ENCODE assay signal across 8 cellular contexts in genomic region chr7:47792521-47793121, GRCh38.
DNase-seq lines count a peak whose midpoint lies in the region; ATAC-seq and TF ChIP-seq lines count a peak whose summit lies in the region.

No MANE protein-coding gene starts in this region.

- H3K27me3 Mint-ChIP-seq in progenitor cell of endocrine pancreas, result no peaks in the 10 kb centered on the region
- H3K27me3 Mint-ChIP-seq in effector memory CD8-positive, alpha-beta T cell, result peaks cover 18 to 36% of the 10 kb centered on the region in 2 donors
- no peaks in the 10 kb centered on the region for H3K27me3 Mint-ChIP-seq in stimulated activated naive B cell treated with anti-CD40 and anti-IgM and Interleukin-4, amounts not matched to agents 10 μg/mL and 1 μg/mL and 100 μg/mL, for 72 hours

- H3K4me3 ChIP-seq in HCT116 (replicated peaks in 1 of 2; ENCODE audit: low read depth in 1 of 2, low read length in 2 of 2) (no peak overlapping the region), PC-3 (ENCODE audit: low read length) (no peak overlapping the region), epithelial cell of proximal tubule (ENCODE audit: low read depth, low read length) (no peak overlapping the region)

- H3K36me3 ChIP-seq in HCT116 (ENCODE audit: control insufficient read depth in 1 of 2, insufficient read depth in 2 of 2, low read length in 2 of 2) (no peaks in the 10 kb centered on the region), PC-3 (ENCODE audit: low read depth, low read length) (no peaks in the 10 kb centered on the region)

- TF ChIP-seq POLR2A in HCT116 (IDR thresholded peaks at IDR 0.05; ENCODE audit: borderline replicate concordance, extremely low read depth, insufficient read depth, insufficient read length), result no peak

- peak; percentile 29 for DNase-seq in HCT116 (ENCODE audit: low read depth, low spot score)
- peak; percentile 60 for DNase-seq in PC-3
- no peak for DNase-seq in epithelial cell of proximal tubule (ENCODE audit: low read depth)
- no peak for DNase-seq in progenitor cell of endocrine pancreas (ENCODE audit: low spot score, unreplicated experiment)
- DNase-seq in effector memory CD8-positive, alpha-beta T cell, result no peak
- DNase-seq in HK-2 (ENCODE audit: unreplicated experiment), result no peak
- DNase-seq in stimulated activated naive B cell treated with anti-CD40 and anti-IgM and Interleukin-4, amounts not matched to agents 10 μg/mL and 1 μg/mL and 100 μg/mL, for 72 hours, result no peak

- H4K20me1 ChIP-seq in HCT116 (ENCODE audit: insufficient read depth) (no peaks in the 10 kb centered on the region), PC-3 (ENCODE audit: low read length) (no peaks in the 10 kb centered on the region)

- BruUV-seq in HCT116 (replicated peaks; lab: Mats Ljungman, UMichigan), result no TSS peak
- no TSS peak for BruUV-seq in PC-3 (replicated peaks; lab: Mats Ljungman, UMichigan)

- no peak overlapping the region for H3K4me2 ChIP-seq in HCT116 (ENCODE audit: low read length)
- no peak overlapping the region for H3K4me2 ChIP-seq in PC-3 (ENCODE audit: low read length)

- RAD21 ChIA-PET in HCT116 (lab: Charles Lee; ENCODE audit: low non-redundant PET in 1 of 2, low total read pairs in 2 of 2, uncharacterized antibody in 2 of 2, unreplicated experiment in 2 of 2), result no interaction called here

- peak overlapping the region; percentile 42 for H2AFZ ChIP-seq in HCT116 (ENCODE audit: low read depth, low read length, poor library complexity, severe bottlenecking)
- no peak overlapping the region for H2AFZ ChIP-seq in PC-3 (ENCODE audit: low read length)

- peak; percentile 64 to 71 (median 65) for TF ChIP-seq CTCF in HCT116 (IDR thresholded peaks at IDR 0.05 in 2 of 3, conservative IDR thresholded peaks at IDR 0.05 in 1 of 3; ENCODE audit: borderline replicate concordance in 1 of 3, insufficient read depth in 1 of 3, low read depth in 2 of 3, low read length in 2 of 3)
- peak; percentile 84 for TF ChIP-seq CTCF in PC-3 (conservative IDR thresholded peaks at IDR 0.05; ENCODE audit: low read depth, low read length)
- TF ChIP-seq CTCF in epithelial cell of proximal tubule (conservative IDR thresholded peaks at IDR 0.05; ENCODE audit: low read depth, low read length), result peak; percentile 77
- peak; percentile 30 for TF ChIP-seq CTCF in progenitor cell of endocrine pancreas (IDR thresholded peaks at IDR 0.05; ENCODE audit: unreplicated experiment)

- no peaks in the 10 kb centered on the region for H3K9me3 ChIP-seq in HCT116 (ENCODE audit: control insufficient read depth in 1 of 2, insufficient read depth in 1 of 2, low read depth in 1 of 2, low read length in 2 of 2)
- H3K9me3 ChIP-seq in PC-3 (ENCODE audit: low read length), result no peaks in the 10 kb centered on the region

- CTCF ChIA-PET in HCT116 (lab: Charles Lee) (interaction anchor here (1.1 kb wide), 1 partner anchor 359 kb away, joined by 4 read pairs; no protein-coding TSS in a partner anchor), PC-3 (lab: Charles Lee) (interaction anchor here (0.5 to 0.6 kb wide), 3 partner anchors 31 to 268 kb away, joined by 3 to 6 read pairs (median 3); no protein-coding TSS in a partner anchor)

- H3K9ac ChIP-seq in HCT116 (ENCODE audit: low read length) (no peak overlapping the region), PC-3 (ENCODE audit: low read length) (no peak overlapping the region)

- peaks cover 2 to 3% of the 10 kb centered on the region in 2 experiments; a peak in 3 of 4 replicates for H3K4me1 ChIP-seq in HCT116 (ENCODE audit: control insufficient read depth in 1 of 2, insufficient read depth in 2 of 2, low read length in 2 of 2)
- peaks cover 13% of the 10 kb centered on the region for H3K4me1 ChIP-seq in PC-3 (ENCODE audit: insufficient read depth, low read length)

- H3K9me2 ChIP-seq in HCT116 (ENCODE audit: insufficient read depth) (no peaks in the 10 kb centered on the region), PC-3 (replicated peaks; ENCODE audit: low read length) (no peaks in the 10 kb centered on the region)

- POLR2A ChIA-PET in HCT116 (lab: Charles Lee), result no interaction called here
- POLR2A ChIA-PET in PC-3 (lab: Charles Lee; ENCODE audit: unreplicated experiment), result no interaction called here

- intact Hi-C loops in HCT116 (cut with micrococcal nuclease), result no loop called here
- intact Hi-C loops in PC-3 (cut with micrococcal nuclease), result loop anchor here (1.0 kb wide), 3 partner anchors 27 to 176 kb away; no protein-coding TSS in a partner anchor

- no peak overlapping the region for H3K4me3 Mint-ChIP-seq in progenitor cell of endocrine pancreas (ENCODE audit: low read depth)
- no peak overlapping the region for H3K4me3 Mint-ChIP-seq in effector memory CD8-positive, alpha-beta T cell
- no peak overlapping the region for H3K4me3 Mint-ChIP-seq in stimulated activated naive B cell treated with anti-CD40 and anti-IgM and Interleukin-4, amounts not matched to agents 10 μg/mL and 1 μg/mL and 100 μg/mL, for 72 hours

- H3K27me3 ChIP-seq in HCT116 (ENCODE audit: insufficient read depth, low read length) (no peaks in the 10 kb centered on the region), PC-3 (ENCODE audit: low read length) (no peaks in the 10 kb centered on the region)

- peaks cover 10% of the 10 kb centered on the region for H3K9me3 Mint-ChIP-seq in progenitor cell of endocrine pancreas (ENCODE audit: low read depth)
- H3K9me3 Mint-ChIP-seq in effector memory CD8-positive, alpha-beta T cell, result no peaks in the 10 kb centered on the region
- no peaks in the 10 kb centered on the region for H3K9me3 Mint-ChIP-seq in stimulated activated naive B cell treated with anti-CD40 and anti-IgM and Interleukin-4, amounts not matched to agents 10 μg/mL and 1 μg/mL and 100 μg/mL, for 72 hours

- H3K27ac Mint-ChIP-seq in progenitor cell of endocrine pancreas, result no peak overlapping the region
- no peak overlapping the region for H3K27ac Mint-ChIP-seq in effector memory CD8-positive, alpha-beta T cell
- H3K27ac Mint-ChIP-seq in stimulated activated naive B cell treated with anti-CD40 and anti-IgM and Interleukin-4, amounts not matched to agents 10 μg/mL and 1 μg/mL and 100 μg/mL, for 72 hours, result no peak overlapping the region

- no peaks in the 10 kb centered on the region for H3F3A ChIP-seq in PC-3 (ENCODE audit: low read length, unreplicated experiment)

- peak; percentile 64 for TF ChIP-seq RAD21 in HCT116 (IDR thresholded peaks at IDR 0.05; ENCODE audit: low read depth)

- H3K4me1 Mint-ChIP-seq in progenitor cell of endocrine pancreas (ENCODE audit: low read depth), result peaks cover 7% of the 10 kb centered on the region
- no peaks in the 10 kb centered on the region for H3K4me1 Mint-ChIP-seq in effector memory CD8-positive, alpha-beta T cell (ENCODE audit: low read depth in 2 of 2)
- H3K4me1 Mint-ChIP-seq in stimulated activated naive B cell treated with anti-CD40 and anti-IgM and Interleukin-4, amounts not matched to agents 10 μg/mL and 1 μg/mL and 100 μg/mL, for 72 hours, result peaks cover 0 to 4% of the 10 kb centered on the region in 2 donors

- H3K27ac ChIP-seq in HCT116 (ENCODE audit: low read depth, low read length) (no peak overlapping the region), PC-3 (ENCODE audit: low read length) (no peak overlapping the region)

- ATAC-seq in HCT116 (peak; percentile 94), PC-3 (peak; percentile 92), esophagus mucosa (no peak)
- ATAC-seq in effector memory CD8-positive, alpha-beta T cell (replicated peaks), result no peak
- ATAC-seq in stimulated activated naive B cell treated with anti-CD40 and anti-IgM and Interleukin-4, amounts not matched to agents 10 μg/mL and 1 μg/mL and 100 μg/mL, for 72 hours (replicated peaks), result no peak

- H3K79me2 ChIP-seq in HCT116 (ENCODE audit: insufficient read depth, low read length) (no peaks in the 10 kb centered on the region), PC-3 (ENCODE audit: low read length) (no peaks in the 10 kb centered on the region)

- H3K36me3 Mint-ChIP-seq in progenitor cell of endocrine pancreas (ENCODE audit: insufficient read depth), result no peaks in the 10 kb centered on the region
- no peaks in the 10 kb centered on the region for H3K36me3 Mint-ChIP-seq in effector memory CD8-positive, alpha-beta T cell (ENCODE audit: insufficient read depth)
- H3K36me3 Mint-ChIP-seq in stimulated activated naive B cell treated with anti-CD40 and anti-IgM and Interleukin-4, amounts not matched to agents 10 μg/mL and 1 μg/mL and 100 μg/mL, for 72 hours, result no peaks in the 10 kb centered on the region

TF ChIP-seq in HCT116, 20 proteins besides CTCF, POLR2A, EP300 and RAD21:
- no peak for TF ChIP-seq MAX (IDR thresholded peaks at IDR 0.05)
- no peak for TF ChIP-seq FOSL1 (IDR thresholded peaks at IDR 0.05; ENCODE audit: low read depth)
- no peak for TF ChIP-seq REST (IDR thresholded peaks at IDR 0.05; ENCODE audit: low read depth)
- no peak for TF ChIP-seq ZFX (IDR thresholded peaks at IDR 0.05)

Comparison
In these comparisons a context has a peak if more than half of its experiments do, and no peak if none do; other contexts are left out.
1. ATAC-seq: peak in HCT116 (single experiment) and PC-3 (single experiment); none in effector memory CD8-positive, alpha-beta T cell (single experiment), stimulated activated naive B cell treated with anti-CD40 and anti-IgM and Interleukin-4, amounts not matched to agents 10 μg/mL and 1 μg/mL and 100 μg/mL, for 72 hours (0 of 2) and esophagus mucosa (single experiment).
2. DNase-seq: peak in HCT116 (single experiment) and PC-3 (single experiment); none in epithelial cell of proximal tubule (single experiment), progenitor cell of endocrine pancreas (single experiment), effector memory CD8-positive, alpha-beta T cell (0 of 3), HK-2 (single experiment) and stimulated activated naive B cell treated with anti-CD40 and anti-IgM and Interleukin-4, amounts not matched to agents 10 μg/mL and 1 μg/mL and 100 μg/mL, for 72 hours (single experiment).
3. CTCF ChIP-seq: peak in every context shown above with its lines; median percentile 84 in PC-3; 77 in epithelial cell of proximal tubule; 65 in HCT116; 30 in progenitor cell of endocrine pancreas.